ENCODE assay signal across 26 cellular contexts in the genomic region with DNA sequence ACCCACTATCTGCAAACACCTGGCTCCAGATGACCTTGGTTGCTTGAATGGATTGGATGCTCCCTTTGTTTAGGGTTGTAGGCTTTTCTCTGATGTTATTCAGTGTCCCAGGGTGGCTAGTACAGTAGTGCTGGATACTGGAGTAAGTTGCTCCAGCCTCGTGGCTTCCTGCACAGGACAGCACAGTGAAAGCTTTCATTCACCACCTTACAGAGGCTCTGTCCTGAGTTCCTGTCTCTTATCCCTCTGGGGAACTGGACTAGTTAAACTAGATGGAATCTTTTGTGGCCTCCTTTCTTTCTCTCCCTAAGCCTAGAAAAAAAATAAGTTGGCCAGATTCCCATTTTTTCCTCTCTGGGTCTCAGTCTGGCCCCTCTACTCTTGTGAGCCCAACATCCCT.
"Had no signal": no experiment of that assay in that cellular context is flagged by ENCODE, and none has a peak within 500 bp of the region (broad histone marks: within the 10 kb centered on the region; RNA-seq: fewer than 3 reads in every experiment).

No MANE protein-coding gene starts in this region.

- H3K4me3 ChIP-seq: K562, SJSA1 had no signal

- H3K4me3 Mint-ChIP-seq: IgD-negative memory B cell had no signal

- H3K9me3 Mint-ChIP-seq: IgD-negative memory B cell had no signal

- H3K9me3 ChIP-seq: SJSA1, SK-N-SH had no signal

- H3K36me3 ChIP-seq: SJSA1 had no signal

- H3K27ac ChIP-seq: HL-60, KMS-11, SJSA1 had no signal

- H3K4me1 ChIP-seq: SJSA1 had no signal

- H3K27me3 ChIP-seq: SJSA1 had no signal

- ATAC-seq: K562 had no signal

- H3K27me3 Mint-ChIP-seq: IgD-negative memory B cell had no signal

- DNase-seq: Kasumi-1, MV-4-11, NCI-H1048, NCI-H1105, NCI-H1417, NCI-H1436 treated with DMSO at 0.1 percent for 48 hours, NCI-H1694 treated with DMSO at 0.1 percent for 48 hours, NCI-H1930, NCI-H2081 treated with DMSO at 0.1 percent for 48 hours, NCI-H2171, NCI-H226, NCI-H446, NCI-H510A, NCI-H524 treated with DMSO at 0.1 percent for 48 hours, NCI-H69, NCI-H774, Right ventricle myocardium superior, RPMI8226, SIG-M5, SK-N-SH, SW 1271 had no signal
